22 cellular contexts compared by ENCODE assay signal in genomic region chr6:155388546-155388945, GRCh38.
DNase-seq lines count a peak whose midpoint lies in the region; ATAC-seq, FAIRE-seq and TF ChIP-seq lines count a peak whose summit lies in the region.
"Had no signal": no experiment of that assay in that cellular context is flagged by ENCODE, and none has a peak within 500 bp of the region (broad histone marks: within the 10 kb centered on the region; RNA-seq: fewer than 3 reads in every experiment).

No MANE protein-coding gene starts in this region.

- ATAC-seq in GM21529 (IDR thresholded peaks at IDR 0.05; ENCODE audit: unreplicated experiment), result no peak
- ATAC-seq: CD8-positive, alpha-beta T cell; K562; SK-N-SH treated with all-trans-retinoic acid at 6 μM for 48 hours had no signal

- H4K20me1 ChIP-seq in osteoblast (ENCODE audit: insufficient read depth, low read length), result no peaks in the 10 kb centered on the region
- H4K20me1 ChIP-seq in H9 (ENCODE audit: control insufficient read depth, insufficient read depth, insufficient read length), result no peaks in the 10 kb centered on the region

- H3K4me3 ChIP-seq in fibroblast of villous mesenchyme (ENCODE audit: low read depth, low read length), result no peak overlapping the region
- H3K4me3 ChIP-seq in osteoblast (ENCODE audit: insufficient read depth, low read length), result no peak overlapping the region
- H3K4me3 ChIP-seq: K562 had no signal

- H4K91ac ChIP-seq in H9 (ENCODE audit: insufficient read length, low read depth, low read length), result no peak overlapping the region

- no peaks in the 10 kb centered on the region for H3K79me2 ChIP-seq in osteoblast (ENCODE audit: insufficient read depth, low read length)
- H3K79me2 ChIP-seq in H9 (ENCODE audit: insufficient read depth, low read length), result no peaks in the 10 kb centered on the region

- H3K27me3 ChIP-seq in osteoblast (ENCODE audit: insufficient read depth, low read length) (no peaks in the 10 kb centered on the region), H9 (ENCODE audit: insufficient read depth, low read length) (no peaks in the 10 kb centered on the region)

- no peak overlapping the region for H3K14ac ChIP-seq in H9 (ENCODE audit: insufficient read depth, low read length)

- no peaks in the 10 kb centered on the region for H3K36me3 ChIP-seq in osteoblast (ENCODE audit: insufficient read depth, low read length)

- H2BK20ac ChIP-seq in H9 (ENCODE audit: low read depth, low read length, poor library complexity, severe bottlenecking), result no peak overlapping the region

- no peak overlapping the region for H4K8ac ChIP-seq in H9 (replicated peaks; ENCODE audit: insufficient read length, low read depth, low read length)

- peak overlapping the region; percentile 9 for H3K27ac ChIP-seq in osteoblast (ENCODE audit: low read depth, low read length)
- H3K27ac ChIP-seq in H9 (ENCODE audit: insufficient read length, low read depth, low read length), result no peak overlapping the region

- H2BK15ac ChIP-seq in H9 (ENCODE audit: low read depth, low read length), result no peak overlapping the region

- no peaks in the 10 kb centered on the region for H3K4me1 Mint-ChIP-seq in H9

- H2BK12ac ChIP-seq in H9 (ENCODE audit: insufficient read length, low read depth, low read length), result no peak overlapping the region

- no peak overlapping the region for H3K23ac ChIP-seq in H9 (ENCODE audit: insufficient read length, low read depth, low read length)

- H2AFZ ChIP-seq in osteoblast (ENCODE audit: low read length) (no peak overlapping the region), H9 (ENCODE audit: low read length) (no peak overlapping the region)

- H3K4me1 ChIP-seq in osteoblast (ENCODE audit: insufficient read depth, low read length) (peaks cover 9% of the 10 kb centered on the region), H9 (ENCODE audit: insufficient read depth, low read length) (no peaks in the 10 kb centered on the region)

- H3K56ac ChIP-seq in H9 (ENCODE audit: insufficient read length, low read depth, low read length), result no peak overlapping the region

- DNase-seq in HK-2 (ENCODE audit: unreplicated experiment) (peak; percentile 7), RCC 7860 (ENCODE audit: low spot score) (peak; percentile 77), fibroblast of villous mesenchyme (ENCODE audit: low read depth) (peak; percentile 54), osteoblast (ENCODE audit: insufficient read length, low spot score, missing footprints) (no peak), cerebellar nuclear complex (lab: John Stamatoyannopoulos, UW) (no peak), amygdala (lab: John Stamatoyannopoulos, UW) (no peak), H9 (no peak)
- DNase-seq: CD8-positive, alpha-beta T cell; DND-41; GDM1; NCI-H1048; NCI-H1436 treated with DMSO at 0.1 percent for 48 hours; NCI-H2081 treated with DMSO at 0.1 percent for 48 hours; NCI-H510A; SHP77 treated with DMSO at 0.1 percent for 48 hours; T-helper 1 cell had no signal

- H3K18ac ChIP-seq in H9 (ENCODE audit: insufficient read length, low read depth, low read length), result no peak overlapping the region

- no peak overlapping the region for H3K27ac Mint-ChIP-seq in H9
- H3K27ac Mint-ChIP-seq: B cell; CD8-positive, alpha-beta T cell had no signal

- no peaks in the 10 kb centered on the region for H3K79me1 ChIP-seq in H9 (ENCODE audit: insufficient read depth, low read depth, low read length, poor library complexity, severe bottlenecking)

- no peak overlapping the region for H3T11ph ChIP-seq in H9 (ENCODE audit: low read length)

- H3K9ac ChIP-seq in H9 (ENCODE audit: extremely low read depth, insufficient read length, low read length), result no peak overlapping the region

- H3K4me2 ChIP-seq in osteoblast (ENCODE audit: insufficient read depth, low read length) (no peak overlapping the region), H9 (ENCODE audit: insufficient read depth, insufficient read length, low read length) (no peak overlapping the region)

- no peaks in the 10 kb centered on the region for H3K23me2 ChIP-seq in H9 (ENCODE audit: insufficient read length, low read depth, low read length, poor library complexity, severe bottlenecking)

- no peak overlapping the region for H2AK5ac ChIP-seq in H9 (ENCODE audit: insufficient read length, low read length)

- peak; percentile 95 for FAIRE-seq in RCC 7860 (lab: Jason Lieb, UNC)
- FAIRE-seq: GM12891, GM18507, K562 had no signal

- no peaks in the 10 kb centered on the region for H3K27me3 Mint-ChIP-seq in H9 (ENCODE audit: low read depth)
- H3K27me3 Mint-ChIP-seq: B cell had no signal

- TF ChIP-seq CTCF in fibroblast of villous mesenchyme (IDR thresholded peaks at IDR 0.05; ENCODE audit: insufficient read depth, low read depth, low read length), result no peak
- no peak for TF ChIP-seq CTCF in osteoblast (IDR thresholded peaks at IDR 0.05; ENCODE audit: extremely low read depth, low read depth, low read length)
- TF ChIP-seq CTCF in H9 (conservative IDR thresholded peaks at IDR 0.05), result no peak

- no peak overlapping the region for H3K4me3 Mint-ChIP-seq in H9
- H3K4me3 Mint-ChIP-seq: B cell; CD8-positive, alpha-beta T cell had no signal

- no peak overlapping the region for H4K5ac ChIP-seq in H9 (ENCODE audit: insufficient read length, low read depth, low read length)

- no peak overlapping the region for H3K4ac ChIP-seq in H9 (ENCODE audit: low read depth, low read length)

- H3K9me3 Mint-ChIP-seq in H9, result no peaks in the 10 kb centered on the region

- no peak overlapping the region for H2BK5ac ChIP-seq in H9 (ENCODE audit: insufficient read length, low read length)

- no peaks in the 10 kb centered on the region; a peak in 1 of 7 replicates for H3K36me3 Mint-ChIP-seq in H9 (ENCODE audit: insufficient read depth in 1 of 3, low read depth in 3 of 3)
- H3K36me3 Mint-ChIP-seq: CD8-positive, alpha-beta T cell had no signal

- H2BK120ac ChIP-seq in H9 (ENCODE audit: low read depth, low read length, poor library complexity, severe bottlenecking), result no peak overlapping the region

- H3K9me3 ChIP-seq in osteoblast (ENCODE audit: low read depth, low read length) (no peaks in the 10 kb centered on the region), H9 (ENCODE audit: control insufficient read depth, low read depth, low read length) (no peaks in the 10 kb centered on the region)

Comparison
In these comparisons a context has a peak if more than half of its experiments do, and no peak if none do; other contexts are left out.
1. DNase-seq: peak in HK-2 (single experiment), RCC 7860 (single experiment) and fibroblast of villous mesenchyme (single experiment); none in osteoblast (single experiment), cerebellar nuclear complex (0 of 2), amygdala (0 of 56) and H9 (single experiment).